ENCODE assay signal across 8 cellular contexts in the genomic region with DNA sequence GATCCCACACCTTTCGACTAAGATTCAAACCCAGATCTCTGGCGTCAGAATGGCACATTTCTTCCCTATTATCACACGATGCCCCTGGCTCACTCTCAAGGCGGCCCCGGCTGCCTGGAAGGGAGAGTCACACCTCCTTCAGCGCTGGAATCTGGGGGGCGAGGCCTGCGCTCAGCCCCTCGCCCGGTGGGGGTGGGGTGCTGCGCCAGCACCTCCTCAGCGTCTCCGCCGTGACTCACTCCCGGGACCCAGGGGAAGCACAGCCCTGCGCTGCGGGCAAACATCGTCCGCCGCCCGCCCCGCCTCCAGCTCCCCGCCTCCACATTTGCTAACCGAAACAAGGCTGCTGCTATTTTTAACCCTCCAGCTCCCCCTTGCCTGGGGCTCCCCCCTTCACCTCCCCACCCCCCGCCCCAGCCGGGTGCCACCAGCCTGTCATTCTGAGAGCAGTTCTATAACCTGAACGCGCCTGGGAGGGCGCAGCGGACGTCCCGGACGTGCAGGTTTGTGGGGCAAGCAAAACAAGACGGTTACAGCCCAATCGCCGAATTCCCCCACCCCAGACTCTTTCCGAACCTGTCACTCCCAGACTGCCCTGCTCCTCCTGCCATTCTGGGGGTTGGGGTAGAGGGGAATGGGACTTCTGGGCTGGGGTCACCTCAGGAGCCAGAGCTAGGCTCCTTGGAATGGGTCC. TPM values are rescaled to one million over a fixed set of nuclear protein-coding genes. Genes with fewer than 3 reads are reported as not detected.
A peak's percentile ranks its signal among the peaks of the same experiment; 100 is the strongest.
DNase-seq lines count a peak whose midpoint lies in the region; ATAC-seq and TF ChIP-seq lines count a peak whose summit lies in the region.

No MANE protein-coding gene starts in this region.

- WGBS in esophagus, 2 donors: 0 to 1% methylated on average over 37 of the region's 37 CpGs

- peak overlapping the region; percentile 37 to 55 for H3K4me3 ChIP-seq in esophagus (ENCODE audit: low read depth in 1 of 2, low read length in 2 of 2)

- peak overlapping the region; percentile 92 to 99 (median 98) for H3K27ac Mint-ChIP-seq in naive thymus-derived CD8-positive, alpha-beta T cell
- peak overlapping the region; percentile 99 for H3K27ac Mint-ChIP-seq in stimulated activated naive B cell treated with anti-CD40 and anti-IgM and Interleukin-4, amounts not matched to agents 10 μg/mL and 1 μg/mL and 100 μg/mL, for 72 hours

- H3K27ac ChIP-seq in esophagus (ENCODE audit: low read depth in 2 of 2, low read length in 1 of 2): peak overlapping the region; percentile 92 to 99

- no peaks in the 10 kb centered on the region for H3K9me3 Mint-ChIP-seq in naive thymus-derived CD8-positive, alpha-beta T cell
- peaks cover 0 to 5% of the 10 kb centered on the region in 2 donors for H3K9me3 Mint-ChIP-seq in stimulated activated naive B cell treated with anti-CD40 and anti-IgM and Interleukin-4, amounts not matched to agents 10 μg/mL and 1 μg/mL and 100 μg/mL, for 72 hours

- peaks cover 0 to 6% (median 3%) of the 10 kb centered on the region in 3 donors for H3K36me3 Mint-ChIP-seq in naive thymus-derived CD8-positive, alpha-beta T cell
- H3K36me3 Mint-ChIP-seq in stimulated activated naive B cell treated with anti-CD40 and anti-IgM and Interleukin-4, amounts not matched to agents 10 μg/mL and 1 μg/mL and 100 μg/mL, for 72 hours: peaks cover 22 to 45% of the 10 kb centered on the region in 2 donors

- peak overlapping the region; percentile 81 to 99 (median 88) for H3K4me3 Mint-ChIP-seq in naive thymus-derived CD8-positive, alpha-beta T cell
- H3K4me3 Mint-ChIP-seq in stimulated activated naive B cell treated with anti-CD40 and anti-IgM and Interleukin-4, amounts not matched to agents 10 μg/mL and 1 μg/mL and 100 μg/mL, for 72 hours: peak overlapping the region; percentile 78 to 80

- no peaks in the 10 kb centered on the region for H3K27me3 ChIP-seq in esophagus (ENCODE audit: control insufficient read depth in 1 of 2, insufficient read depth in 2 of 2, low read length in 2 of 2)

- H3K4me1 Mint-ChIP-seq in naive thymus-derived CD8-positive, alpha-beta T cell: peaks cover 55 to 97% (median 94%) of the 10 kb centered on the region in 4 donors
- peaks cover 72 to 93% of the 10 kb centered on the region in 2 donors for H3K4me1 Mint-ChIP-seq in stimulated activated naive B cell treated with anti-CD40 and anti-IgM and Interleukin-4, amounts not matched to agents 10 μg/mL and 1 μg/mL and 100 μg/mL, for 72 hours

- peak; percentile 53 for TF ChIP-seq POLR2A in GM18505 (IDR thresholded peaks at IDR 0.05; ENCODE audit: borderline replicate concordance, extremely low read depth, insufficient read depth, insufficient read length)

- peaks cover 25 to 40% of the 10 kb centered on the region in 2 donors for H3K4me1 ChIP-seq in esophagus (ENCODE audit: control insufficient read depth in 2 of 2, insufficient read depth in 2 of 2, low read length in 1 of 2)

- no peaks in the 10 kb centered on the region for H3K27me3 Mint-ChIP-seq in naive thymus-derived CD8-positive, alpha-beta T cell
- H3K27me3 Mint-ChIP-seq in stimulated activated naive B cell treated with anti-CD40 and anti-IgM and Interleukin-4, amounts not matched to agents 10 μg/mL and 1 μg/mL and 100 μg/mL, for 72 hours: no peaks in the 10 kb centered on the region

- H3K9me3 ChIP-seq in esophagus (ENCODE audit: control insufficient read depth in 2 of 2, insufficient read depth in 1 of 2, low read depth in 1 of 2, low read length in 1 of 2): no peaks in the 10 kb centered on the region

- ATAC-seq in GM18505 (IDR thresholded peaks at IDR 0.05; ENCODE audit: unreplicated experiment) (peak; percentile 68), HG02885 (IDR thresholded peaks at IDR 0.05; ENCODE audit: poor library complexity, unreplicated experiment) (peak; percentile 74)
- ATAC-seq in naive thymus-derived CD8-positive, alpha-beta T cell: peak; percentile 64 to 77
- ATAC-seq in stimulated activated naive B cell treated with anti-CD40 and anti-IgM and Interleukin-4, amounts not matched to agents 10 μg/mL and 1 μg/mL and 100 μg/mL, for 72 hours (replicated peaks): peak; percentile 75 to 84

- POLR2A ChIA-PET in naive thymus-derived CD8-positive, alpha-beta T cell (lab: Charles Lee): interaction anchor here (0.5 to 22.6 kb wide), 17 partner anchors 7 to 1039 kb away, joined by 3 to 514 read pairs (median 8); partner anchors contain the start of genes ASB8, HDAC7 and RPAP3

- H3K36me3 ChIP-seq in esophagus (ENCODE audit: control insufficient read depth in 2 of 2, insufficient read depth in 2 of 2, low read length in 1 of 2): peaks cover 0 to 3% of the 10 kb centered on the region in 2 donors

- DNase-seq in NOMO-1 treated with dmso at 0.1 percent for 144 hours (lab: John Stamatoyannopoulos, UW; ENCODE audit: unreplicated experiment): peak; percentile 92
- DNase-seq in activated T-cell treated with anti-CD3 and anti-CD28 coated beads, Interleukin-2, amount 50 U/mL, for 1 hour: peak; percentile 91
- peak; percentile 68 to 96 (median 88) for DNase-seq in naive thymus-derived CD8-positive, alpha-beta T cell
- peak; percentile 94 for DNase-seq in stimulated activated naive B cell treated with anti-CD40 and anti-IgM and Interleukin-4, amounts not matched to agents 10 μg/mL and 1 μg/mL and 100 μg/mL, for 72 hours
- DNase-seq in middle frontal gyrus (ENCODE audit: extremely low spot score, low spot score): no peak

RNA-seq across cellular contexts. Expression of gene HDAC7, which starts 6.8 kb away (rescaled TPM):
- polyA plus RNA-seq in esophagus: 10 to 100 TPM; 20.9 to 35.6 TPM
- 100 to 1,000 TPM; 160 to 165 TPM for total RNA-seq in naive thymus-derived CD8-positive, alpha-beta T cell
- polyA plus RNA-seq in naive thymus-derived CD8-positive, alpha-beta T cell: 10 to 100 TPM; 10.2 to 30.5 (median 14.3) TPM

RNA-seq across cellular contexts. Expression of gene SLC48A1, which starts 39.9 kb away (rescaled TPM):
- 10 to 100 TPM; 17.7 to 20.6 TPM for polyA plus RNA-seq in esophagus
- total RNA-seq in naive thymus-derived CD8-positive, alpha-beta T cell: 10 to 100 TPM; 11.5 to 12.8 TPM
- 10 to 100 TPM in 1 of 3 donors, 1 to 10 TPM in 2; 9.4 to 11.6 (median 9.7) TPM for polyA plus RNA-seq in naive thymus-derived CD8-positive, alpha-beta T cell

RNA-seq across cellular contexts. Expression of gene RAPGEF3, which starts 54.3 kb away (rescaled TPM):
- 10 to 100 TPM; 23.2 to 75.2 TPM for polyA plus RNA-seq in esophagus
- total RNA-seq in naive thymus-derived CD8-positive, alpha-beta T cell: under 1 TPM; 0.63 to 0.65 TPM
- polyA plus RNA-seq in naive thymus-derived CD8-positive, alpha-beta T cell: under 1 TPM; 0.08 to 0.27 (median 0.12) TPM

Comparison
In these comparisons a context has a peak if more than half of its experiments do, and no peak if none do; other contexts are left out.
1. RNA of gene RAPGEF3, which starts 54.3 kb away (polyA plus RNA-seq): 23.2 to 75.2 TPM in esophagus; 0.08 to 0.27 TPM in naive thymus-derived CD8-positive, alpha-beta T cell; every median in the first group is over 10 times any median in the second.
2. Peak in every context shown above with its lines, with median percentiles within 50 percentile points of each other: ATAC-seq.